In genomic region chr9:136765041-136765440, GRCh38 we compare ENCODE assay signal across 21 cellular contexts. TPM values are rescaled to one million over a fixed set of nuclear protein-coding genes. Genes with fewer than 3 reads are reported as not detected.
DNase-seq lines count a peak whose midpoint lies in the region; TF ChIP-seq lines count a peak whose summit lies in the region.
"Had no signal": no experiment of that assay in that cellular context is flagged by ENCODE, and none has a peak within 500 bp of the region (broad histone marks: within the 10 kb centered on the region; RNA-seq: fewer than 3 reads in every experiment).

No MANE protein-coding gene starts in this region.

- H3K27ac Mint-ChIP-seq in chondrocyte (ENCODE audit: unreplicated experiment): no peak overlapping the region
- H3K27ac Mint-ChIP-seq: nephron progenitor cell had no signal

- no peaks in the 10 kb centered on the region for H3K79me2 ChIP-seq in KMS-11 (ENCODE audit: insufficient read depth, low read depth)

- H3K27me3 Mint-ChIP-seq in chondrocyte (ENCODE audit: low read depth): peaks cover 15% of the 10 kb centered on the region

- WGBS in sigmoid colon, 2 donors: 39 to 85% methylated on average over 14 of the region's 14 CpGs

- intact Hi-C loops in sigmoid colon (cut with DNase I): no loop called here

- H3K36me3 ChIP-seq in KMS-11 (ENCODE audit: insufficient read depth): no peaks in the 10 kb centered on the region
- no peaks in the 10 kb centered on the region for H3K36me3 ChIP-seq in sigmoid colon
- H3K36me3 ChIP-seq: breast epithelium had no signal

- TF ChIP-seq POLR2A in sigmoid colon (IDR thresholded peaks at IDR 0.05): no peak

- no peak overlapping the region for H3K4me3 ChIP-seq in KMS-11 (IDR thresholded peaks at IDR 0.05; ENCODE audit: insufficient read depth, low read depth, low read length)
- no peak overlapping the region for H3K4me3 ChIP-seq in sigmoid colon
- H3K4me3 ChIP-seq: breast epithelium had no signal

- no peaks in the 10 kb centered on the region for H3K9me3 ChIP-seq in sigmoid colon
- H3K9me3 ChIP-seq: breast epithelium had no signal

- DNase-seq in chondrocyte (ENCODE audit: low spot score) (peak; percentile 79), islet precursor cell (peak; percentile 54), sigmoid colon (peak; percentile 59), NCI-H1436 (lab: John Stamatoyannopoulos, UW) (no peak), SKM-1 treated with dmso at 0.1 percent for 144 hours (lab: John Stamatoyannopoulos, UW; ENCODE audit: unreplicated experiment) (no peak)
- DNase-seq in stimulated activated CD4-positive, alpha-beta T cell treated with anti-CD3 and anti-CD28 coated beads, Interleukin-4, amount 100 ng/mL, for 24 hours: no peak
- DNase-seq: activated CD4-positive, alpha-beta T cell treated with anti-CD3 and anti-CD28 coated beads, Interleukin-2, amount 50 U/mL, for 48 hours; activated CD4-positive, CD25-positive, alpha-beta regulatory T cell; activated gamma-delta T cell treated with Interleukin-2 at 50 U/mL for 16 hours; DMS79 treated with DMSO at 0.1 percent for 48 hours; midbrain; NCI-H1105 treated with DMSO at 0.1 percent for 48 hours; NCI-H526; nephron progenitor cell; stimulated activated CD4-positive, alpha-beta T cell treated with anti-CD3 and anti-CD28 coated beads, Interleukin-1b, Interleukin-23, amount 100 ng/mL, for 48 hours; stimulated activated naive CD4-positive, alpha-beta T cell; T1000 had no signal

- H3K9me3 Mint-ChIP-seq in chondrocyte (ENCODE audit: low read depth): no peaks in the 10 kb centered on the region
- H3K9me3 Mint-ChIP-seq: nephron progenitor cell had no signal

- no peak overlapping the region for H3K4me3 Mint-ChIP-seq in chondrocyte (ENCODE audit: unreplicated experiment)
- H3K4me3 Mint-ChIP-seq: nephron progenitor cell had no signal

- no peak overlapping the region for H3K27ac ChIP-seq in KMS-11
- H3K27ac ChIP-seq in sigmoid colon: no peak overlapping the region
- H3K27ac ChIP-seq: breast epithelium had no signal

- no peaks in the 10 kb centered on the region for H3K36me3 Mint-ChIP-seq in chondrocyte (ENCODE audit: low read depth)

- H2AFZ ChIP-seq in KMS-11 (ENCODE audit: low read depth): no peak overlapping the region

- peaks cover 3% of the 10 kb centered on the region for H3K4me1 Mint-ChIP-seq in chondrocyte (ENCODE audit: low read depth)

- H3K27me3 ChIP-seq in KMS-11 (ENCODE audit: insufficient read depth, low read depth): peaks cover 25% of the 10 kb centered on the region
- peaks cover 11 to 63% (median 36%) of the 10 kb centered on the region in 3 donors for H3K27me3 ChIP-seq in sigmoid colon

- TF ChIP-seq EP300 in sigmoid colon (IDR thresholded peaks at IDR 0.05): no peak

- H3K9ac ChIP-seq in KMS-11: no peak overlapping the region

- H3K4me1 ChIP-seq in KMS-11 (ENCODE audit: low read depth, poor library complexity, severe bottlenecking): peaks cover 58% of the 10 kb centered on the region
- H3K4me1 ChIP-seq in sigmoid colon: peaks cover 0 to 7% (median 0%) of the 10 kb centered on the region in 4 donors
- H3K4me1 ChIP-seq: breast epithelium had no signal

- peak overlapping the region; percentile 73 for H3K4me2 ChIP-seq in KMS-11

- H4K20me1 ChIP-seq in KMS-11 (ENCODE audit: insufficient read depth): no peaks in the 10 kb centered on the region

- TF ChIP-seq CTCF in KMS-11 (conservative IDR thresholded peaks at IDR 0.05; ENCODE audit: low read depth, low read length): no peak
- TF ChIP-seq CTCF in chondrocyte (IDR thresholded peaks at IDR 0.05): no peak
- TF ChIP-seq CTCF in sigmoid colon (IDR thresholded peaks at IDR 0.05): no peak

RNA-seq across cellular contexts. Expression of gene LCN15, which starts 0.7 kb away (rescaled TPM):
- total RNA-seq in chondrocyte (not detected in 3 replicates), sigmoid colon (not detected)
- 1 to 10 TPM in 2 of 3 donors, under 1 TPM in 1; 0.70 to 9.0 (median 6.6) TPM for polyA plus RNA-seq in sigmoid colon
- total RNA-seq: breast epithelium, skeletal muscle tissue had no signal

RNA-seq across cellular contexts. Expression of gene LCN8, which starts 7.0 kb away (rescaled TPM):
- not detected in 3 replicates for total RNA-seq in chondrocyte
- total RNA-seq in sigmoid colon: not detected
- under 1 TPM in 1 of 3 donors, not detected in 2; 0.04 TPM for polyA plus RNA-seq in sigmoid colon
- total RNA-seq: breast epithelium, glomerular endothelial cell, skeletal muscle tissue had no signal

RNA-seq across cellular contexts. Expression of gene LCN6, which starts 16.7 kb away (rescaled TPM):
- total RNA-seq in chondrocyte (not detected in 3 replicates), sigmoid colon (10 to 100 TPM in 1 of 4 donors, 1 to 10 TPM in 3; 1.2 to 19.1 (median 8.1) TPM)
- polyA plus RNA-seq in sigmoid colon: 1 to 10 TPM; 2.3 to 5.9 (median 4.2) TPM
- total RNA-seq: glomerular endothelial cell, skeletal muscle tissue had no signal

RNA-seq across cellular contexts. Expression of gene LCN10, which starts 22.3 kb away (rescaled TPM):
- total RNA-seq in chondrocyte (not detected in 3 replicates), sigmoid colon (1 to 10 TPM; 1.5 to 6.4 (median 2.1) TPM)
- polyA plus RNA-seq in sigmoid colon: 1 to 10 TPM; 1.2 to 9.2 (median 1.8) TPM
- total RNA-seq: glomerular endothelial cell had no signal

RNA-seq across cellular contexts. Expression of gene TMEM141, which starts 26.1 kb away (rescaled TPM):
- total RNA-seq in chondrocyte (31.2 to 40.0 TPM (median 32.5 TPM) in 3 replicates), sigmoid colon (10 to 100 TPM; 37.5 to 84.7 (median 63.2) TPM)
- polyA plus RNA-seq in sigmoid colon: 100 to 1,000 TPM; 345 to 629 (median 415) TPM

Comparison
In these comparisons a context has a peak if more than half of its experiments do, and no peak if none do; other contexts are left out.
1. DNase-seq: peak in chondrocyte (single experiment), islet precursor cell (single experiment) and sigmoid colon (single experiment); none in NCI-H1436 (single experiment), SKM-1 treated with dmso at 0.1 percent for 144 hours (single experiment) and stimulated activated CD4-positive, alpha-beta T cell treated with anti-CD3 and anti-CD28 coated beads, Interleukin-4, amount 100 ng/mL, for 24 hours (single experiment).